8 cellular contexts compared by ENCODE assay signal in genomic region chr3:129383292-129383860, GRCh38. TPM values are rescaled to one million over a fixed set of nuclear protein-coding genes. Genes with fewer than 3 reads are reported as not detected.
DNase-seq lines count a peak whose midpoint lies in the region; FAIRE-seq and TF ChIP-seq lines count a peak whose summit lies in the region.

No MANE protein-coding gene starts in this region.

- DNase-seq in GM06990 (ENCODE audit: extremely low read depth, insufficient read length) (no peak), HAP-1 (ENCODE audit: low spot score in 2 of 2) (peak; percentile 50 to 79), NB4 (ENCODE audit: low read depth) (peak; percentile 70), SK-N-SH (peak; percentile 83), ascending aorta (ENCODE audit: low spot score in 2 of 2) (no peak), hippocampal formation (lab: John Stamatoyannopoulos, UW) (peak; percentile 44 to 52), small intestine (peak; percentile 60)
- DNase-seq in central memory CD4-positive, alpha-beta T cell = no peak

- in situ Hi-C loops in HAP-1 (cut with MboI; ENCODE audit: low sequenced_read_pairs) = no loop called here

- H3K4me1 ChIP-seq in HAP-1 = no peaks in the 10 kb centered on the region
- H3K4me1 ChIP-seq in SK-N-SH (ENCODE audit: control insufficient read depth in 1 of 2, insufficient read depth in 2 of 2, low read depth in 1 of 2, low read length in 1 of 2) = peaks cover 0 to 15% of the 10 kb centered on the region in 2 experiments; a peak in 1 of 4 replicates
- H3K4me1 ChIP-seq in ascending aorta = no peaks in the 10 kb centered on the region
- H3K4me1 ChIP-seq in small intestine (ENCODE audit: control insufficient read depth in 2 of 2, insufficient read depth in 1 of 2, low read depth in 1 of 2, low read length in 1 of 2) = peaks cover 0 to 4% of the 10 kb centered on the region in 2 donors

- 56% methylated on average over 6 of the region's 6 CpGs for WGBS in SK-N-SH (ENCODE audit: low lambda C conversion rate)
- 57 to 60% (median 58%) methylated on average over 6 of the region's 6 CpGs for WGBS in small intestine, 3 donors

- H3K27ac ChIP-seq in SK-N-SH (ENCODE audit: low read depth in 2 of 2, low read length in 1 of 2) (no peak overlapping the region), ascending aorta (no peak overlapping the region), small intestine (ENCODE audit: low read depth in 1 of 2, low read length in 1 of 2) (no peak overlapping the region)

- H3K36me3 ChIP-seq in GM06990 (ENCODE audit: control insufficient read depth, insufficient read depth, low read length) = peaks cover 7% of the 10 kb centered on the region
- H3K36me3 ChIP-seq in HAP-1 (replicated peaks) = peaks cover 6% of the 10 kb centered on the region
- peaks cover 9 to 13% of the 10 kb centered on the region in 2 experiments for H3K36me3 ChIP-seq in SK-N-SH (replicated peaks in 1 of 2; ENCODE audit: control insufficient read depth in 1 of 2, insufficient read depth in 2 of 2, low read length in 1 of 2)
- peaks cover 6 to 9% of the 10 kb centered on the region in 2 donors for H3K36me3 ChIP-seq in ascending aorta
- H3K36me3 ChIP-seq in small intestine (ENCODE audit: control insufficient read depth in 2 of 2, insufficient read depth in 2 of 2, low read length in 2 of 2) = peaks cover 0 to 7% of the 10 kb centered on the region in 2 donors

- no peaks in the 10 kb centered on the region for H3K9me3 ChIP-seq in HAP-1
- no peaks in the 10 kb centered on the region for H3K9me3 ChIP-seq in SK-N-SH
- no peaks in the 10 kb centered on the region for H3K9me3 ChIP-seq in ascending aorta
- no peaks in the 10 kb centered on the region for H3K9me3 ChIP-seq in small intestine (ENCODE audit: control insufficient read depth, low read depth)

- POLR2A ChIA-PET in SK-N-SH (lab: Yijun Ruan, JAX) = interaction anchor here (1.4 kb wide), 1 partner anchor 68 kb away, joined by 11 read pairs; a partner anchor contains a TSS

- TF ChIP-seq RAD21 in SK-N-SH (IDR thresholded peaks at IDR 0.05; ENCODE audit: low read length) = peak; percentile 88

- intact Hi-C loops in ascending aorta (cut with DNase I) = loop anchor here (5.0 kb wide), 1 partner anchor 549 kb away; no protein-coding TSS in a partner anchor

- H3K9ac ChIP-seq in SK-N-SH = no peak overlapping the region

- no peak overlapping the region for H3K4me2 ChIP-seq in SK-N-SH

- peaks cover 3% of the 10 kb centered on the region for H3F3A ChIP-seq in SK-N-SH (replicated peaks; ENCODE audit: insufficient read depth)

- FAIRE-seq in small intestine (lab: Jason Lieb, UNC) = no peak

- TF ChIP-seq EP300 in SK-N-SH (IDR thresholded peaks at IDR 0.05; ENCODE audit: borderline replicate concordance in 1 of 2, low read depth in 1 of 2, low read length in 1 of 2) = no peak

- no peak overlapping the region for H2AFZ ChIP-seq in SK-N-SH (ENCODE audit: low read depth)

- TF ChIP-seq POLR2A in NB4 (IDR thresholded peaks at IDR 0.05; ENCODE audit: extremely low read depth, insufficient read length) = no peak

- TF ChIP-seq CTCF in GM06990 (IDR thresholded peaks at IDR 0.05; ENCODE audit: insufficient read depth, low read length, poor library complexity, severe bottlenecking) (peak; percentile 91), NB4 (IDR thresholded peaks at IDR 0.05; ENCODE audit: low read depth, low read length) (peak; percentile 86), SK-N-SH (IDR thresholded peaks at IDR 0.05) (peak; percentile 75), ascending aorta (IDR thresholded peaks at IDR 0.05) (peak; percentile 54 to 68 (median 55))

- H3K27me3 ChIP-seq in GM06990 (replicated peaks; ENCODE audit: control insufficient read depth, insufficient read depth, low read length) = no peaks in the 10 kb centered on the region
- H3K27me3 ChIP-seq in HAP-1 (ENCODE audit: low read depth) = no peaks in the 10 kb centered on the region
- no peaks in the 10 kb centered on the region for H3K27me3 ChIP-seq in SK-N-SH (ENCODE audit: insufficient read depth)
- H3K27me3 ChIP-seq in ascending aorta = no peaks in the 10 kb centered on the region
- H3K27me3 ChIP-seq in small intestine (ENCODE audit: control insufficient read depth in 2 of 2, insufficient read depth in 2 of 2, low read length in 2 of 2) = no peaks in the 10 kb centered on the region

- H3K9me2 ChIP-seq in SK-N-SH = no peaks in the 10 kb centered on the region

- H4K20me1 ChIP-seq in SK-N-SH (ENCODE audit: insufficient read depth) = no peaks in the 10 kb centered on the region

- no peaks in the 10 kb centered on the region; the same call in 1 of the 2 replicates for H3K79me2 ChIP-seq in SK-N-SH (ENCODE audit: insufficient read depth)

- CTCF ChIA-PET in SK-N-SH (lab: Yijun Ruan, JAX) = interaction anchor here (0.6 to 2.6 kb wide), 22 partner anchors 10 to 737 kb away, joined by 3 to 11 read pairs (median 4); partner anchors contain the start of gene EFCAB12

- H3K4me3 ChIP-seq in GM06990 (replicated peaks; ENCODE audit: low read depth, low read length) (no peak overlapping the region), HAP-1 (no peak overlapping the region), NB4 (ENCODE audit: low read depth, low read length) (no peak overlapping the region), SK-N-SH (ENCODE audit: low read depth in 2 of 2, low read length in 1 of 2) (peak overlapping the region in 1 of 2 experiments; percentile 6; a peak in 1 of 4 replicates), ascending aorta (no peak overlapping the region), small intestine (ENCODE audit: low read depth in 1 of 2, low read length in 2 of 2) (no peak overlapping the region)

TF ChIP-seq in SK-N-SH, 30 proteins besides CTCF, POLR2A, EP300 and RAD21:
- TF ChIP-seq CHD2 (IDR thresholded peaks at IDR 0.05; ENCODE audit: low read length, partially characterized antibody) = peak; percentile 45
- peak; percentile 73 for TF ChIP-seq SMC3 (IDR thresholded peaks at IDR 0.05; ENCODE audit: low read depth, low read length)
- 0 out of 2 replicates have a peak, but pooled peaks have one; percentile 8 for TF ChIP-seq RCOR1 (IDR thresholded peaks at IDR 0.05; ENCODE audit: low read length)
- TF ChIP-seq JUND (IDR thresholded peaks at IDR 0.05) = no peak

RNA-seq across cellular contexts. Expression of gene EFCAB12, which starts 45.1 kb away (rescaled TPM):
- 0.26 and 0.38 TPM in 2 replicates for polyA plus RNA-seq in SK-N-SH (2012; rRNA removed)
- polyA plus RNA-seq in SK-N-SH (2012; cell fraction: cytosol; rRNA removed) = 0.04 and 0.09 TPM in 2 replicates
- 1.7 and 1.8 TPM in 2 replicates for polyA plus RNA-seq in SK-N-SH (2012; cell fraction: nucleus; rRNA removed)
- not detected for total RNA-seq in ascending aorta
- under 1 TPM; 0.04 to 0.67 (median 0.27) TPM for polyA plus RNA-seq in small intestine

RNA-seq across cellular contexts. Expression of gene MBD4, which starts 56.4 kb away (rescaled TPM):
- polyA plus RNA-seq in SK-N-SH (2012; rRNA removed) (11.1 and 11.7 TPM in 2 replicates), small intestine (10 to 100 TPM; 17.0 to 27.1 (median 17.9) TPM)
- polyA plus RNA-seq in SK-N-SH (2012; cell fraction: cytosol; rRNA removed) = 10.3 and 12.7 TPM in 2 replicates
- 32.7 and 35.4 TPM in 2 replicates for polyA plus RNA-seq in SK-N-SH (2012; cell fraction: nucleus; rRNA removed)
- total RNA-seq in ascending aorta = 57.6 TPM

RNA-seq across cellular contexts. Expression of gene IFT122, which starts 56.6 kb away (rescaled TPM):
- 20.1 and 20.8 TPM in 2 replicates for polyA plus RNA-seq in SK-N-SH (2012; rRNA removed)
- polyA plus RNA-seq in SK-N-SH (2012; cell fraction: cytosol; rRNA removed) = 9.0 and 11.9 TPM in 2 replicates
- 60.6 and 73.3 TPM in 2 replicates for polyA plus RNA-seq in SK-N-SH (2012; cell fraction: nucleus; rRNA removed)
- total RNA-seq in ascending aorta = 51.1 TPM
- polyA plus RNA-seq in small intestine = 1 to 10 TPM; 5.1 to 9.7 (median 8.4) TPM

Comparison
In these comparisons a context has a peak if more than half of its experiments do, and no peak if none do; other contexts are left out.
1. DNase-seq: peak in HAP-1 (2 of 2), NB4 (single experiment), SK-N-SH (single experiment), hippocampal formation (2 of 2) and small intestine (single experiment); none in GM06990 (single experiment), ascending aorta (0 of 2) and central memory CD4-positive, alpha-beta T cell (single experiment).
2. Peak in every context shown above with its lines, with median percentiles within 50 percentile points of each other: CTCF ChIP-seq.